ENCODE assay signal across 2 cellular contexts in the genomic region with DNA sequence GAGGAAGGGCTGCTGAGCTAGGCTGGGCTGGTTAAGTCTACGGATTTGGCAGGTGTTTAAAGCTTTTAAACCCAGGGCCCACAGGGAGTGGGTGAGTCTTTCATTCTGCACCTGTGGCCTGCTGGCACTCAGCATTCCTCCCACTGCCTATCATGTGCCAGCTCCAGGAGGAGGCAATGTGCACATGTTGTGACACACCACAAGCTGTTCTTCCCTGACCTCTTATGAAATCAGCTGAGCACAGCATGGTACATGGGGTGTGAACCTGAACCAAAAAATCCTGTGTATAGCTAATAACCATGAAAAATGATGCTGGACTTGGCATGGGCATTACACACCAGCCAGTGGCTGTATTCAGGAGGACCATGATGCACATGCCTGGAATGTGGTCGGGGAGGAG.
TF ChIP-seq lines count a peak whose summit lies in the region.

No MANE protein-coding gene starts in this region.

TF ChIP-seq in liver, 16 proteins besides CTCF, POLR2A, EP300 and RAD21 (continued from another document):
- TF ChIP-seq, protein P1, sequence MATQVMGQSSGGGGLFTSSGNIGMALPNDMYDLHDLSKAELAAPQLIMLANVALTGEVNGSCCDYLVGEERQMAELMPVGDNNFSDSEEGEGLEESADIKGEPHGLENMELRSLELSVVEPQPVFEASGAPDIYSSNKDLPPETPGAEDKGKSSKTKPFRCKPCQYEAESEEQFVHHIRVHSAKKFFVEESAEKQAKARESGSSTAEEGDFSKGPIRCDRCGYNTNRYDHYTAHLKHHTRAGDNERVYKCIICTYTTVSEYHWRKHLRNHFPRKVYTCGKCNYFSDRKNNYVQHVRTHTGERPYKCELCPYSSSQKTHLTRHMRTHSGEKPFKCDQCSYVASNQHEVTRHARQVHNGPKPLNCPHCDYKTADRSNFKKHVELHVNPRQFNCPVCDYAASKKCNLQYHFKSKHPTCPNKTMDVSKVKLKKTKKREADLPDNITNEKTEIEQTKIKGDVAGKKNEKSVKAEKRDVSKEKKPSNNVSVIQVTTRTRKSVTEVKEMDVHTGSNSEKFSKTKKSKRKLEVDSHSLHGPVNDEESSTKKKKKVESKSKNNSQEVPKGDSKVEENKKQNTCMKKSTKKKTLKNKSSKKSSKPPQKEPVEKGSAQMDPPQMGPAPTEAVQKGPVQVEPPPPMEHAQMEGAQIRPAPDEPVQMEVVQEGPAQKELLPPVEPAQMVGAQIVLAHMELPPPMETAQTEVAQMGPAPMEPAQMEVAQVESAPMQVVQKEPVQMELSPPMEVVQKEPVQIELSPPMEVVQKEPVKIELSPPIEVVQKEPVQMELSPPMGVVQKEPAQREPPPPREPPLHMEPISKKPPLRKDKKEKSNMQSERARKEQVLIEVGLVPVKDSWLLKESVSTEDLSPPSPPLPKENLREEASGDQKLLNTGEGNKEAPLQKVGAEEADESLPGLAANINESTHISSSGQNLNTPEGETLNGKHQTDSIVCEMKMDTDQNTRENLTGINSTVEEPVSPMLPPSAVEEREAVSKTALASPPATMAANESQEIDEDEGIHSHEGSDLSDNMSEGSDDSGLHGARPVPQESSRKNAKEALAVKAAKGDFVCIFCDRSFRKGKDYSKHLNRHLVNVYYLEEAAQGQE (IDR thresholded peaks at IDR 0.05), result no peak
- TF ChIP-seq GABPA (IDR thresholded peaks at IDR 0.05 in 1 of 2, conservative IDR thresholded peaks at IDR 0.05 in 1 of 2) (no peak), FOXA2 (IDR thresholded peaks at IDR 0.05) (peak; percentile 65), NR2F2 (IDR thresholded peaks at IDR 0.05) (no peak), ZBTB33 (IDR thresholded peaks at IDR 0.05) (peak; percentile 89), FOXA1 (IDR thresholded peaks at IDR 0.05) (no peak), YY1 (IDR thresholded peaks at IDR 0.05) (peak; percentile 82)
- TF ChIP-seq, protein P2, sequence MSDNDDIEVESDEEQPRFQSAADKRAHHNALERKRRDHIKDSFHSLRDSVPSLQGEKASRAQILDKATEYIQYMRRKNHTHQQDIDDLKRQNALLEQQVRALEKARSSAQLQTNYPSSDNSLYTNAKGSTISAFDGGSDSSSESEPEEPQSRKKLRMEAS (IDR thresholded peaks at IDR 0.05), result peak; percentile 96
TF ChIP-seq in liver: peak in this region for 10.

TF ChIP-seq in HepG2, 621 proteins besides CTCF, POLR2A, EP300 and RAD21 (continued from another document):
- TF ChIP-seq, protein P3, sequence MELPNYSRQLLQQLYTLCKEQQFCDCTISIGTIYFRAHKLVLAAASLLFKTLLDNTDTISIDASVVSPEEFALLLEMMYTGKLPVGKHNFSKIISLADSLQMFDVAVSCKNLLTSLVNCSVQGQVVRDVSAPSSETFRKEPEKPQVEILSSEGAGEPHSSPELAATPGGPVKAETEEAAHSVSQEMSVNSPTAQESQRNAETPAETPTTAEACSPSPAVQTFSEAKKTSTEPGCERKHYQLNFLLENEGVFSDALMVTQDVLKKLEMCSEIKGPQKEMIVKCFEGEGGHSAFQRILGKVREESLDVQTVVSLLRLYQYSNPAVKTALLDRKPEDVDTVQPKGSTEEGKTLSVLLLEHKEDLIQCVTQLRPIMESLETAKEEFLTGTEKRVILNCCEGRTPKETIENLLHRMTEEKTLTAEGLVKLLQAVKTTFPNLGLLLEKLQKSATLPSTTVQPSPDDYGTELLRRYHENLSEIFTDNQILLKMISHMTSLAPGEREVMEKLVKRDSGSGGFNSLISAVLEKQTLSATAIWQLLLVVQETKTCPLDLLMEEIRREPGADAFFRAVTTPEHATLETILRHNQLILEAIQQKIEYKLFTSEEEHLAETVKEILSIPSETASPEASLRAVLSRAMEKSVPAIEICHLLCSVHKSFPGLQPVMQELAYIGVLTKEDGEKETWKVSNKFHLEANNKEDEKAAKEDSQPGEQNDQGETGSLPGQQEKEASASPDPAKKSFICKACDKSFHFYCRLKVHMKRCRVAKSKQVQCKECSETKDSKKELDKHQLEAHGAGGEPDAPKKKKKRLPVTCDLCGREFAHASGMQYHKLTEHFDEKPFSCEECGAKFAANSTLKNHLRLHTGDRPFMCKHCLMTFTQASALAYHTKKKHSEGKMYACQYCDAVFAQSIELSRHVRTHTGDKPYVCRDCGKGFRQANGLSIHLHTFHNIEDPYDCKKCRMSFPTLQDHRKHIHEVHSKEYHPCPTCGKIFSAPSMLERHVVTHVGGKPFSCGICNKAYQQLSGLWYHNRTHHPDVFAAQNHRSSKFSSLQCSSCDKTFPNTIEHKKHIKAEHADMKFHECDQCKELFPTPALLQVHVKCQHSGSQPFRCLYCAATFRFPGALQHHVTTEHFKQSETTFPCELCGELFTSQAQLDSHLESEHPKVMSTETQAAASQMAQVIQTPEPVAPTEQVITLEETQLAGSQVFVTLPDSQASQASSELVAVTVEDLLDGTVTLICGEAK (IDR thresholded peaks at IDR 0.05), result no peak
- TF ChIP-seq, protein P3 (CRISPR knock-in tag; IDR thresholded peaks at IDR 0.05), result no peak
